In genomic region chr5:157948738-157949410, GRCh38 we compare ENCODE assay signal across 8 cellular contexts.
DNase-seq lines count a peak whose midpoint lies in the region; ATAC-seq and TF ChIP-seq lines count a peak whose summit lies in the region.

No MANE protein-coding gene starts in this region.

- peak overlapping the region; percentile 93 for H2BK120ac ChIP-seq in IMR-90 (ENCODE audit: low read depth, low read length)

- H3K4me1 Mint-ChIP-seq in Caco-2 (ENCODE audit: low read depth, unreplicated experiment) (peaks cover 16% of the 10 kb centered on the region), nephron (peaks cover 11% of the 10 kb centered on the region)
- H3K4me1 Mint-ChIP-seq in stimulated activated naive B cell treated with anti-CD40 and anti-IgM and Interleukin-4, amounts not matched to agents 10 μg/mL and 1 μg/mL and 100 μg/mL, for 72 hours: peaks cover 5 to 7% of the 10 kb centered on the region in 2 donors

- peaks cover 6% of the 10 kb centered on the region; the same call in 1 of the 2 replicates for H3K4me1 ChIP-seq in Caco-2
- no peaks in the 10 kb centered on the region for H3K4me1 ChIP-seq in IMR-90 (ENCODE audit: control insufficient read depth, insufficient read depth, low read length)

- no peak overlapping the region for H3K4me3 ChIP-seq in Caco-2 (ENCODE audit: low read depth, low read length)
- H3K4me3 ChIP-seq in IMR-90 (ENCODE audit: insufficient read depth, low read depth, low read length): no peak overlapping the region

- H2BK20ac ChIP-seq in IMR-90 (ENCODE audit: low read depth, low read length): peak overlapping the region; percentile 87

- H3K27ac Mint-ChIP-seq in Caco-2 (ENCODE audit: unreplicated experiment) (peak overlapping the region; percentile 52), nephron (peak overlapping the region; percentile 80 to 84 (median 83))
- no peak overlapping the region for H3K27ac Mint-ChIP-seq in stimulated activated naive B cell treated with anti-CD40 and anti-IgM and Interleukin-4, amounts not matched to agents 10 μg/mL and 1 μg/mL and 100 μg/mL, for 72 hours

- H2BK15ac ChIP-seq in IMR-90 (ENCODE audit: low read depth, low read length): peak overlapping the region; percentile 43; the same call in 1 of the 3 replicates

- DNase-seq in Caco-2 (peak; percentile 90 to 93), IMR-90 (peak; percentile 90), OCI-M2 (lab: John Stamatoyannopoulos, UW; ENCODE audit: unreplicated experiment) (peak; percentile 31), activated T-cell treated with anti-CD3 and anti-CD28 coated beads for 48 hours (ENCODE audit: low read depth) (peak; percentile 64), fibroblast of gingiva (ENCODE audit: low read depth) (peak; percentile 85)
- DNase-seq in stimulated activated naive B cell treated with anti-CD40 and anti-IgM and Interleukin-4, amounts not matched to agents 10 μg/mL and 1 μg/mL and 100 μg/mL, for 72 hours: peak; percentile 75

- H2BK5ac ChIP-seq in IMR-90 (ENCODE audit: low read depth, low read length, poor library complexity, severe bottlenecking): no peak overlapping the region

- no peak overlapping the region for H2AK9ac ChIP-seq in IMR-90 (replicated peaks; ENCODE audit: low read depth, low read length, poor library complexity)

- ATAC-seq in GM21447 (IDR thresholded peaks at IDR 0.05; ENCODE audit: unreplicated experiment) (peak; percentile 83), IMR-90 (ENCODE audit: low read depth) (peak; percentile 100)
- ATAC-seq in stimulated activated naive B cell treated with anti-CD40 and anti-IgM and Interleukin-4, amounts not matched to agents 10 μg/mL and 1 μg/mL and 100 μg/mL, for 72 hours (replicated peaks): peak; percentile 99 to 100

- peak overlapping the region; percentile 7 for H3K4me2 ChIP-seq in IMR-90 (ENCODE audit: low read depth, low read length)

- peak overlapping the region; percentile 27; the same call in 1 of the 2 replicates for H4K5ac ChIP-seq in IMR-90 (ENCODE audit: low read depth, low read length)

- peak; percentile 86 for TF ChIP-seq CTCF in Caco-2 (IDR thresholded peaks at IDR 0.05; ENCODE audit: insufficient read depth in 1 of 2, low read depth in 1 of 2, low read length in 1 of 2, severe bottlenecking in 1 of 2, unreplicated experiment in 1 of 2)
- peak; percentile 93 for TF ChIP-seq CTCF in IMR-90 (conservative IDR thresholded peaks at IDR 0.05; ENCODE audit: low read depth, low read length)
- peak; percentile 87 to 90 (median 87) for TF ChIP-seq CTCF in nephron (IDR thresholded peaks at IDR 0.05; ENCODE audit: unreplicated experiment in 3 of 3)

- H4K91ac ChIP-seq in IMR-90 (ENCODE audit: insufficient read depth, low read depth, low read length): peak overlapping the region; percentile 37

- 20% methylated on average over 2 of the region's 11 CpGs; no CpG with 5 or more reads in 1 of the 2 experiments for WGBS in IMR-90 (ENCODE audit: extremely low coverage in 2 of 2, insufficient read length in 1 of 2), 2 experiments

- peak overlapping the region; percentile 51 for H3K4me3 Mint-ChIP-seq in Caco-2 (ENCODE audit: unreplicated experiment)
- H3K4me3 Mint-ChIP-seq in nephron: peak overlapping the region; percentile 7 to 37 (median 24)
- H3K4me3 Mint-ChIP-seq in stimulated activated naive B cell treated with anti-CD40 and anti-IgM and Interleukin-4, amounts not matched to agents 10 μg/mL and 1 μg/mL and 100 μg/mL, for 72 hours: peak overlapping the region; percentile 34 to 58

- H3K9me3 Mint-ChIP-seq in Caco-2 (ENCODE audit: unreplicated experiment): no peaks in the 10 kb centered on the region
- H3K9me3 Mint-ChIP-seq in nephron: peaks cover 2% of the 10 kb centered on the region
- no peaks in the 10 kb centered on the region for H3K9me3 Mint-ChIP-seq in stimulated activated naive B cell treated with anti-CD40 and anti-IgM and Interleukin-4, amounts not matched to agents 10 μg/mL and 1 μg/mL and 100 μg/mL, for 72 hours

- intact Hi-C loops in Caco-2 (cut with micrococcal nuclease; ENCODE audit: unreplicated experiment) (loop anchor here (1.0 to 2.0 kb wide), 6 partner anchors 46 to 187 kb away; no protein-coding TSS in a partner anchor), IMR-90 (cut with micrococcal nuclease) (loop anchor here (1.0 to 10.0 kb wide), 4 partner anchors 90 to 436 kb away; partner anchors contain the start of gene CLINT1)

- no peaks in the 10 kb centered on the region for H3K27me3 Mint-ChIP-seq in Caco-2 (ENCODE audit: insufficient read depth, unreplicated experiment)
- H3K27me3 Mint-ChIP-seq in nephron (ENCODE audit: low read depth): peaks cover 4% of the 10 kb centered on the region
- H3K27me3 Mint-ChIP-seq in stimulated activated naive B cell treated with anti-CD40 and anti-IgM and Interleukin-4, amounts not matched to agents 10 μg/mL and 1 μg/mL and 100 μg/mL, for 72 hours: peaks cover 6 to 11% of the 10 kb centered on the region in 2 donors

- BruUV-seq in Caco-2 (replicated peaks; lab: Mats Ljungman, UMichigan) (no TSS peak), IMR-90 (replicated peaks; lab: Mats Ljungman, UMichigan) (no TSS peak)

- H4K8ac ChIP-seq in IMR-90 (ENCODE audit: low read depth in 2 of 2, low read length in 2 of 2): peak overlapping the region; percentile 14 to 82

- H3K14ac ChIP-seq in IMR-90 (replicated peaks; ENCODE audit: low read depth, low read length): peak overlapping the region; percentile 80; the same call in 1 of the 2 replicates

- in situ Hi-C loops in IMR-90 (cut with MboI; ENCODE audit: low sequenced_read_pairs): no loop called here

- H3K23ac ChIP-seq in IMR-90 (ENCODE audit: low read depth, low read length): no peak overlapping the region

- POLR2A ChIA-PET in Caco-2 (lab: Charles Lee) (interaction anchor here (0.6 kb wide), 1 partner anchor 373 kb away, joined by 5 read pairs; the partner anchor contains the start of gene ADAM19), IMR-90 (lab: Charles Lee; ENCODE audit: unreplicated experiment) (interaction anchor here (0.6 kb wide), 1 partner anchor 51 kb away, joined by 3 read pairs; no protein-coding TSS in a partner anchor)

- dilution Hi-C loops in IMR-90 (cut with HindIII; ENCODE audit: low sequenced_read_pairs, unreplicated experiment): no loop called here

- no peak for TF ChIP-seq POLR2A in IMR-90 (IDR thresholded peaks at IDR 0.05; ENCODE audit: low read depth, low read length)

- H3K36me3 ChIP-seq in Caco-2 (ENCODE audit: control insufficient read depth, insufficient read depth, low read length): no peaks in the 10 kb centered on the region
- H3K36me3 ChIP-seq in IMR-90 (ENCODE audit: control insufficient read depth, insufficient read depth, low read length): no peaks in the 10 kb centered on the region

- no peak overlapping the region for H3K27ac ChIP-seq in IMR-90 (ENCODE audit: insufficient read depth, low read length)

- H3K36me3 Mint-ChIP-seq in Caco-2 (ENCODE audit: insufficient read depth, unreplicated experiment): no peaks in the 10 kb centered on the region
- H3K36me3 Mint-ChIP-seq in nephron (ENCODE audit: low read depth): no peaks in the 10 kb centered on the region
- no peaks in the 10 kb centered on the region for H3K36me3 Mint-ChIP-seq in stimulated activated naive B cell treated with anti-CD40 and anti-IgM and Interleukin-4, amounts not matched to agents 10 μg/mL and 1 μg/mL and 100 μg/mL, for 72 hours

- peak overlapping the region; percentile 10; the same call in 1 of the 2 replicates for H3K9ac ChIP-seq in IMR-90 (ENCODE audit: low read depth, low read length)

- H3K79me1 ChIP-seq in IMR-90 (ENCODE audit: low read depth in 1 of 2, low read length in 2 of 2): no peaks in the 10 kb centered on the region

- H3K27me3 ChIP-seq in Caco-2 (replicated peaks; ENCODE audit: control insufficient read depth, insufficient read depth, low read length): no peaks in the 10 kb centered on the region
- no peaks in the 10 kb centered on the region for H3K27me3 ChIP-seq in IMR-90 (ENCODE audit: control insufficient read depth, insufficient read depth, low read length)

- peak overlapping the region; percentile 65 for H2AFZ ChIP-seq in IMR-90 (replicated peaks; ENCODE audit: low read length, poor library complexity)

- peak; percentile 63 for TF ChIP-seq RAD21 in IMR-90 (IDR thresholded peaks at IDR 0.05; ENCODE audit: low read length)

- peak overlapping the region; percentile 72; the same call in 1 of the 2 replicates for H3K56ac ChIP-seq in IMR-90 (ENCODE audit: extremely low read depth, insufficient read depth, low read length)

- no peaks in the 10 kb centered on the region for H3K9me1 ChIP-seq in IMR-90 (ENCODE audit: insufficient read depth, low read length)

- CTCF ChIA-PET in Caco-2 (lab: Charles Lee): interaction anchor here (0.6 to 2.0 kb wide), 18 partner anchors 10 to 218 kb away, joined by 3 to 9 read pairs (median 4); partner anchors contain the start of gene CLINT1
- CTCF ChIA-PET in IMR-90 (lab: Yijun Ruan, JAX): interaction anchor here (0.5 to 2.0 kb wide), 28 partner anchors 11 to 192 kb away, joined by 3 to 8 read pairs (median 3); partner anchors contain the start of gene CLINT1

- H3K4ac ChIP-seq in IMR-90 (ENCODE audit: low read depth, low read length): peak overlapping the region; percentile 64

- H4K20me1 ChIP-seq in IMR-90 (ENCODE audit: insufficient read depth, low read length): no peaks in the 10 kb centered on the region

- no peak overlapping the region for H2AK5ac ChIP-seq in IMR-90 (ENCODE audit: low read depth, low read length)

- no peaks in the 10 kb centered on the region for H3K9me3 ChIP-seq in Caco-2
- H3K9me3 ChIP-seq in IMR-90 (ENCODE audit: control insufficient read depth, insufficient read depth, low read length): no peaks in the 10 kb centered on the region

- peak overlapping the region; percentile 38; the same call in 1 of the 2 replicates for H3K18ac ChIP-seq in IMR-90 (ENCODE audit: low read depth, low read length)

TF ChIP-seq in IMR-90, 13 proteins besides CTCF, POLR2A, EP300 and RAD21:
- TF ChIP-seq BHLHE40 (IDR thresholded peaks at IDR 0.05; ENCODE audit: low read depth, low read length) (peak; percentile 20; the same call in 1 of the 2 replicates), SMC3 (IDR thresholded peaks at IDR 0.05; ENCODE audit: low read depth, low read length) (peak; percentile 72), NFE2L2 (IDR thresholded peaks at IDR 0.05; ENCODE audit: low read depth, low read length) (no peak), MAZ (IDR thresholded peaks at IDR 0.05; ENCODE audit: borderline replicate concordance, low read depth, low read length) (peak; percentile 37; the same call in 1 of the 2 replicates), MXI1 (IDR thresholded peaks at IDR 0.05; ENCODE audit: borderline replicate concordance, low read depth, low read length) (no peak), FOS (IDR thresholded peaks at IDR 0.05; ENCODE audit: low read depth, low read length) (no peak; the same call in 1 of the 2 replicates), MAFK (IDR thresholded peaks at IDR 0.05; ENCODE audit: low read depth, low read length) (no peak), CHD1 (IDR thresholded peaks at IDR 0.05; ENCODE audit: low read depth, low read length) (no peak)

Comparison
In these comparisons a context has a peak if more than half of its experiments do, and no peak if none do; other contexts are left out.
1. DNase-seq: peak in every context shown above with its lines; median percentile 92 in Caco-2; 90 in IMR-90; 85 in fibroblast of gingiva; 75 in stimulated activated naive B cell treated with anti-CD40 and anti-IgM and Interleukin-4, amounts not matched to agents 10 μg/mL and 1 μg/mL and 100 μg/mL, for 72 hours; 64 in activated T-cell treated with anti-CD3 and anti-CD28 coated beads for 48 hours; 31 in OCI-M2.